In the genomic region with DNA sequence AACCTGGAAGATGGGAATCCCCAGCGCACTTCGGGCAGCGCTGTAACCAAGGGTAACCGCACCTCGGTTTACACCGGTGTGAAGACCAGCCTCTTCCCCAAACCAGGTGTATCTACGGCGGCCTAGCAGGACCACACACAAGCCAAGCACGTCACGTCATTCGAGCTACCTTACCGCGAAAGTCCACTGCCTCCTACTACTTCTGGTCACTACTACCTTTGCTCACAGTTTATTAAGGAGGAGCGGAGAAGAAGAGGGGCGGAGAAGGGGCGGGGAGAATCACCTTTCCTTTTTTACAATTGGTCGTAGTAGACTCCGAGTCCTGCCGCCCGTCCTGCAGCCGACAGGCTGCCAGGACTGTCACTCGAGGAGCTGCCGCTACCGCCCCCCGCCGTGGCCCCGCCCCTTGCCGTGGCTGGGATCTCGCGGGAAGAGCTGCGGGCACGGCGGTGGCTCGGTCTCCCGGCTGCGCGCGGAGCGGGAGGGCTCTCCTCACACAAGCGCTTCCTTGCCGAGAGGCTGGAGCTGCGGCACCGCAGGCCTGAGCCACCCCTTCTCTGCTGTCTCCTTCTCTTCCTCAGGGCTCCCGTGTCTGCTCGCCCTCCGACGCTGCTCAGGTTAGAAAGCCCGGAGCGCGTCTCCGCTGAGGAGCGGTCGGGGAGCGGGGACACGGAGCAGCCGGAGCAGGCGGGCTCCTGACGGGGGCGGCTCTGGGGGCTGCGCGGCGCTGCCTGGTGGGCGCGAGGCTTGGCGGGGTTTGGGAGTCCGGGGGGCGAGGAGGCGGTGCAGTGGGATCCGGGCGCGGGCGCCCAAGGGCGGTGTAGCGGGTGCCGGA, we compare ENCODE assay signal across 8 cellular contexts. TPM values are rescaled to one million over a fixed set of nuclear protein-coding genes. Genes with fewer than 3 reads are reported as not detected.
DNase-seq lines count a peak whose midpoint lies in the region; ATAC-seq, FAIRE-seq and TF ChIP-seq lines count a peak whose summit lies in the region.

Gene GLCE (plus strand): TSS at position 495 of the 835 bp plus-strand sequence. CDS start 95,172 bp downstream, outside the sequence.

- H3K56ac ChIP-seq in H1 (replicated peaks; ENCODE audit: insufficient read length, low read depth, low read length) = peak within 1 kb of the TSS; percentile 42

- H3K4me2 ChIP-seq in H1 (ENCODE audit: insufficient read depth in 1 of 2, low read depth in 2 of 2, low read length in 2 of 2) = peak within 1 kb of the TSS; percentile 91 to 94

- H4K8ac ChIP-seq in H1 (ENCODE audit: extremely low read depth, insufficient read depth, low read length) = peak within 1 kb of the TSS; percentile 54

- peak within 1 kb of the TSS; percentile 70 for H3K27ac ChIP-seq in H1 (ENCODE audit: low read depth, low read length)

- TF ChIP-seq EP300 in H1 (IDR thresholded peaks at IDR 0.05; ENCODE audit: borderline replicate concordance in 1 of 2, low read depth in 2 of 2, low read length in 2 of 2) = peak in 1 of 2 experiments; percentile 42; a peak in 1 of 3 replicates

- peak; percentile 97 for DNase-seq in COLO668 (lab: John Stamatoyannopoulos, UW; ENCODE audit: unreplicated experiment)
- DNase-seq in HT1080 (ENCODE audit: low read depth) = peak; percentile 97
- DNase-seq in NOMO-1 (lab: John Stamatoyannopoulos, UW; ENCODE audit: unreplicated experiment in 2 of 2) = peak; percentile 90 to 95
- DNase-seq in activated CD8-positive, alpha-beta memory T cell treated with anti-CD3 and anti-CD28 coated beads for 48 hours (ENCODE audit: low read depth in 2 of 3, low spot score in 2 of 3) = peak; percentile 83 to 84 (median 84)
- DNase-seq in H1 (ENCODE audit: low read depth in 1 of 2, low spot score in 2 of 2) = peak; percentile 91 to 98
- DNase-seq in medulla oblongata (ENCODE audit: extremely low spot score) = peak; percentile 99
- peak; percentile 78 to 89 (median 89) for DNase-seq in stimulated activated CD4-positive, alpha-beta T cell treated with anti-CD3 and anti-CD28 coated beads, TNF-alpha, amount 100 ng/mL, for 48 hours (ENCODE audit: low read depth in 3 of 3)

- peaks cover 10 to 13% of the 10 kb centered on the region in 2 experiments for H4K20me1 ChIP-seq in H1 (replicated peaks in 1 of 2; ENCODE audit: control insufficient read depth in 1 of 2, insufficient read depth in 2 of 2, low read length in 2 of 2)

- H2BK5ac ChIP-seq in H1 (ENCODE audit: low read depth, low read length) = peak within 1 kb of the TSS; percentile 67; the same call in 1 of the 2 replicates

- peaks cover 0 to 9% (median 2%) of the 10 kb centered on the region in 4 experiments; a peak in 4 of 7 replicates for H3K4me1 ChIP-seq in H1 (replicated peaks in 1 of 4; ENCODE audit: control insufficient read depth in 3 of 4, insufficient read depth in 4 of 4, low read length in 3 of 4)

- H3K79me1 ChIP-seq in H1 (ENCODE audit: low read depth, low read length) = peaks cover 4% of the 10 kb centered on the region; the same call in 1 of the 2 replicates

- no peak within 1 kb of the TSS for H3K14ac ChIP-seq in H1 (ENCODE audit: insufficient read length)

- POLR2A ChIA-PET in H1 (lab: Charles Lee; ENCODE audit: partially characterized antibody) = interaction anchor here (0.9 to 1.9 kb wide), 15 partner anchors 11 to 254 kb away, joined by 3 to 13 read pairs (median 3); partner anchors contain the start of gene KIF23

- no peak within 1 kb of the TSS for H2BK12ac ChIP-seq in H1 (ENCODE audit: low read depth, low read length)

- H2BK20ac ChIP-seq in H1 (ENCODE audit: low read length) = no peak within 1 kb of the TSS

- peaks cover 0 to 42% of the 10 kb centered on the region in 2 experiments; a peak in 2 of 4 replicates for H3K79me2 ChIP-seq in H1 (ENCODE audit: control insufficient read depth in 1 of 2, insufficient read depth in 2 of 2, low read length in 2 of 2)

- no peaks in the 10 kb centered on the region for H3K36me3 ChIP-seq in H1 (ENCODE audit: control insufficient read depth in 2 of 4, insufficient read depth in 4 of 4, low read length in 3 of 4)

- H3K9ac ChIP-seq in H1 (replicated peaks in 1 of 4; ENCODE audit: extremely low read depth in 1 of 4, low read depth in 3 of 4, low read length in 3 of 4) = peak within 1 kb of the TSS; percentile 66 to 86 (median 74)

- no peaks in the 10 kb centered on the region; a peak in 2 of 7 replicates for H3K27me3 ChIP-seq in H1 (replicated peaks in 1 of 4; ENCODE audit: control insufficient read depth in 3 of 4, extremely low read depth in 1 of 4, insufficient read depth in 3 of 4, low read length in 3 of 4)

- peak; percentile 89 for ATAC-seq in GM21360 (IDR thresholded peaks at IDR 0.05; ENCODE audit: unreplicated experiment)

- H4K91ac ChIP-seq in H1 (replicated peaks; ENCODE audit: insufficient read length, low read length) = peak within 1 kb of the TSS; percentile 45

- peak; percentile 63 to 93 for TF ChIP-seq POLR2A in H1 (IDR thresholded peaks at IDR 0.05; ENCODE audit: control extremely low read depth in 1 of 2, low read depth in 2 of 2, low read length in 2 of 2)

- 1% methylated on average over 60 of the region's 75 CpGs; no CpG with 5 or more reads in 1 of the 2 experiments for WGBS in H1 (ENCODE audit: extremely low coverage in 1 of 2, insufficient coverage in 1 of 2, insufficient read length in 1 of 2, insufficient replicate concordance in 2 of 2, low coverage in 1 of 2, low lambda C conversion rate in 2 of 2, missing lambda C conversion rate in 1 of 2), 2 experiments

- TF ChIP-seq RAD21 in H1 (IDR thresholded peaks at IDR 0.05 in 1 of 2, conservative IDR thresholded peaks at IDR 0.05 in 1 of 2; ENCODE audit: low read depth in 2 of 2, low read length in 2 of 2) = 0 out of 4 replicates have a peak, but pooled peaks of 1 of the 2 experiments have one; percentile 11

- H3K18ac ChIP-seq in H1 (ENCODE audit: extremely low read depth, low read length) = peak within 1 kb of the TSS; percentile 79; the same call in 1 of the 2 replicates

- peak within 1 kb of the TSS; percentile 83 for H4K5ac ChIP-seq in H1 (ENCODE audit: insufficient read length, low read depth, low read length)

- H3K4ac ChIP-seq in H1 (replicated peaks; ENCODE audit: insufficient read length, low read depth, low read length) = no peak within 1 kb of the TSS

- peaks cover 10% of the 10 kb centered on the region for H3K23me2 ChIP-seq in H1 (ENCODE audit: low read depth, low read length)

- no peak within 1 kb of the TSS for H2AK5ac ChIP-seq in H1 (ENCODE audit: low read depth, low read length)

- H3K4me3 ChIP-seq in H1 (ENCODE audit: extremely low read depth in 1 of 4, insufficient read depth in 2 of 4, low read depth in 3 of 4, low read length in 4 of 4) = peak within 1 kb of the TSS; percentile 73 to 91 (median 88)

- peak; percentile 77 for FAIRE-seq in H1 (lab: Jason Lieb, UNC)

- no peak within 1 kb of the TSS; the same call in 1 of the 2 replicates for H2BK15ac ChIP-seq in H1 (ENCODE audit: low read length)

- no peak for TF ChIP-seq CTCF in H1 (IDR thresholded peaks at IDR 0.05; ENCODE audit: control extremely low read depth in 1 of 3, insufficient read depth in 1 of 3, low read depth in 1 of 3, low read length in 3 of 3)

- no peaks in the 10 kb centered on the region for H3K9me3 ChIP-seq in H1 (ENCODE audit: insufficient read depth in 2 of 2, low read depth in 1 of 2, low read length in 1 of 2)

- H3K23ac ChIP-seq in H1 (ENCODE audit: insufficient read length) = no peak within 1 kb of the TSS

- no peak within 1 kb of the TSS for H2BK120ac ChIP-seq in H1 (replicated peaks; ENCODE audit: low read depth, low read length)

- CTCF ChIA-PET in H1 (lab: Charles Lee; ENCODE audit: partially characterized antibody) = interaction anchor here (0.6 to 1.7 kb wide), 12 partner anchors 11 to 1537 kb away, joined by 3 to 5 read pairs (median 3); no protein-coding TSS in a partner anchor

- peak within 1 kb of the TSS; percentile 83 for H2AFZ ChIP-seq in H1 (ENCODE audit: low read length)

TF ChIP-seq in H1, 55 proteins besides CTCF, POLR2A, EP300 and RAD21 (continues in another document):
- peak; percentile 76 for TF ChIP-seq PHF8 (conservative IDR thresholded peaks at IDR 0.05; ENCODE audit: low read depth, low read length)
- no peak for TF ChIP-seq HDAC6 (IDR thresholded peaks at IDR 0.05; ENCODE audit: low read depth, low read length)
- no peak for TF ChIP-seq SRF (IDR thresholded peaks at IDR 0.05; ENCODE audit: low read depth, low read length)
- TF ChIP-seq POU5F1 (IDR thresholded peaks at IDR 0.05; ENCODE audit: low read depth, low read length) = no peak
- no peak for TF ChIP-seq JUN (IDR thresholded peaks at IDR 0.05; ENCODE audit: low read depth, low read length)
- no peak for TF ChIP-seq GABPA (IDR thresholded peaks at IDR 0.05; ENCODE audit: borderline replicate concordance, insufficient read depth, low read length)
- TF ChIP-seq MAFK (IDR thresholded peaks at IDR 0.05; ENCODE audit: low read depth, low read length) = no peak
- TF ChIP-seq KDM1A (IDR thresholded peaks at IDR 0.05; ENCODE audit: borderline replicate concordance, low read length) = no peak

RNA-seq across cellular contexts. Expression of gene GLCE, which starts in this region (rescaled TPM):
- 16.2 and 18.6 TPM in 2 replicates for total RNA-seq in HT1080 (2014; rRNA removed; shearing (Covaris generic))
- polyA plus RNA-seq in HT1080 (2015; cell fraction: cytosol; rRNA removed) = 14.8 and 16.2 TPM in 2 replicates
- 18.4 and 22.1 TPM in 2 replicates for polyA plus RNA-seq in HT1080 (2015; cell fraction: nucleus; rRNA removed)
- 16.2 and 17.1 TPM in 2 replicates for total RNA-seq in H1 (2021; fragmentation: NEBNext Ultra II Directional; extraction: Animal tissue kit (Norgen Biotek cat#: 25700))
- 8.4 and 22.7 TPM in 2 replicates for polyA plus RNA-seq in H1 (2011; rRNA removed)
- 15.1 TPM for polyA plus RNA-seq in H1 (2011; cell fraction: cytosol; rRNA removed)
- polyA plus RNA-seq in H1 (2011; cell fraction: nucleus; rRNA removed) = 8.8 TPM
- 17.3 to 22.2 TPM (median 19.5 TPM) in 4 replicates for polyA plus RNA-seq in H1 (2012, experiment 1 of 2)
- polyA plus RNA-seq in H1 (2012, experiment 2 of 2) = 3.2 TPM
- 10.6 TPM for polyA plus RNA-seq in H1 (2013, experiment 1 of 2)
- polyA plus RNA-seq in H1 (2013, experiment 2 of 2) = 10.5 TPM
- 23.8 and 45.2 TPM in 2 replicates for polyA minus RNA-seq in H1 (2011; rRNA and poly(A)+ RNA removed)
- 13.1 TPM for polyA minus RNA-seq in H1 (2011; cell fraction: cytosol; rRNA and poly(A)+ RNA removed)
- polyA minus RNA-seq in H1 (2011; cell fraction: nucleus; rRNA and poly(A)+ RNA removed) = 22.8 TPM

Comparison
In these comparisons a context has a peak if more than half of its experiments do, and no peak if none do; other contexts are left out.
1. Peak in every context shown above with its lines: DNase-seq, ATAC-seq, H3K4me3 ChIP-seq and H3K27ac ChIP-seq.